In the genomic region with DNA sequence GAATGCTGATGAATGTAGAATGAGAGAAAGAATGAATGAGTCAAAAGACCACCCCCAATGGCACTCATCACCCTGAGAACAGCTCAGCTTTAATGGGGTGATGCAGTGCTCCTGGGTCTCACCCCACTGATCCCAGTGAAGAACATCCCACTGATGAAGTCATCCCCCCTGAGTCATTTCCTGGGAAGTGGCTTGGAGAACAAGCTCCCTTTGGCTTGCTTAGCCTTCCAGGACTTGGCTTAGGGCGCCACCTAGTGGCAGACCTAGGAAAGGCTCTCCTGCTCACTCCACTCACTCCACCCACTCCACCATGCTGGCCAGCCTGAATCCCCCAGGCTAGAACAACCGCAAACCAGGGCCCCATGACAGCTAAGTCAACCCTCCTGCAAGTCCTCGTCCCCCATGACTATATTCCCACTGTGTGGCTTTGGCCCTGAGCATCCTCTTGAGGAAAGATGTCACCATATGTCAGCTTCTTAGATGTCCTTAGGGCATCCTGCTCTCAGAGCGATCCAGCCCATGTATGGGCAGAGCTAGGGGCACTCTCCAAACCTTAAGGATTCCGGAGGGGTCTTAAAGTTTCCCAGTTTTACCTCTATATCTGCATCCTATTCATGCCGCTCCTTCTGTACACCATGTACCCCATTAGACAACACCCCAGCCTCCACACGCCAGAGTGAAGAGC, we compare ENCODE assay signal across 1 cellular context.
TF ChIP-seq lines count a peak whose summit lies in the region.

No MANE protein-coding gene starts in this region.

TF ChIP-seq in HepG2, 621 proteins besides CTCF, POLR2A, EP300 and RAD21 (continued from another document):
- TF ChIP-seq, protein P1, sequence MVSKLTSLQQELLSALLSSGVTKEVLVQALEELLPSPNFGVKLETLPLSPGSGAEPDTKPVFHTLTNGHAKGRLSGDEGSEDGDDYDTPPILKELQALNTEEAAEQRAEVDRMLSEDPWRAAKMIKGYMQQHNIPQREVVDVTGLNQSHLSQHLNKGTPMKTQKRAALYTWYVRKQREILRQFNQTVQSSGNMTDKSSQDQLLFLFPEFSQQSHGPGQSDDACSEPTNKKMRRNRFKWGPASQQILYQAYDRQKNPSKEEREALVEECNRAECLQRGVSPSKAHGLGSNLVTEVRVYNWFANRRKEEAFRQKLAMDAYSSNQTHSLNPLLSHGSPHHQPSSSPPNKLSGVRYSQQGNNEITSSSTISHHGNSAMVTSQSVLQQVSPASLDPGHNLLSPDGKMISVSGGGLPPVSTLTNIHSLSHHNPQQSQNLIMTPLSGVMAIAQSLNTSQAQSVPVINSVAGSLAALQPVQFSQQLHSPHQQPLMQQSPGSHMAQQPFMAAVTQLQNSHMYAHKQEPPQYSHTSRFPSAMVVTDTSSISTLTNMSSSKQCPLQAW (CRISPR knock-in tag; IDR thresholded peaks at IDR 0.05) = peak; percentile 36; the same call in 1 of the 2 replicates
- TF ChIP-seq, protein P2, sequence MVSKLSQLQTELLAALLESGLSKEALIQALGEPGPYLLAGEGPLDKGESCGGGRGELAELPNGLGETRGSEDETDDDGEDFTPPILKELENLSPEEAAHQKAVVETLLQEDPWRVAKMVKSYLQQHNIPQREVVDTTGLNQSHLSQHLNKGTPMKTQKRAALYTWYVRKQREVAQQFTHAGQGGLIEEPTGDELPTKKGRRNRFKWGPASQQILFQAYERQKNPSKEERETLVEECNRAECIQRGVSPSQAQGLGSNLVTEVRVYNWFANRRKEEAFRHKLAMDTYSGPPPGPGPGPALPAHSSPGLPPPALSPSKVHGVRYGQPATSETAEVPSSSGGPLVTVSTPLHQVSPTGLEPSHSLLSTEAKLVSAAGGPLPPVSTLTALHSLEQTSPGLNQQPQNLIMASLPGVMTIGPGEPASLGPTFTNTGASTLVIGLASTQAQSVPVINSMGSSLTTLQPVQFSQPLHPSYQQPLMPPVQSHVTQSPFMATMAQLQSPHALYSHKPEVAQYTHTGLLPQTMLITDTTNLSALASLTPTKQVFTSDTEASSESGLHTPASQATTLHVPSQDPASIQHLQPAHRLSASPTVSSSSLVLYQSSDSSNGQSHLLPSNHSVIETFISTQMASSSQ (IDR thresholded peaks at IDR 0.05; ENCODE audit: low read depth) = no peak
- TF ChIP-seq, protein P2 (CRISPR knock-in tag; IDR thresholded peaks at IDR 0.05; ENCODE audit: borderline replicate concordance) = no peak
- TF ChIP-seq CREM (IDR thresholded peaks at IDR 0.05) (no peak), CREM (CRISPR knock-in tag; IDR thresholded peaks at IDR 0.05) (no peak), XRCC5 (optimal IDR thresholded peaks at IDR 0.05; ENCODE audit: low read length) (peak; percentile 67), ZNF263 (CRISPR knock-in tag; IDR thresholded peaks at IDR 0.05) (peak; percentile 61; the same call in 1 of the 2 replicates), STAG1 (CRISPR knock-in tag; IDR thresholded peaks at IDR 0.05) (peak; percentile 91), HNF4G (IDR thresholded peaks at IDR 0.05; ENCODE audit: borderline replicate concordance, low read depth, low read length) (no peak), HNF4G (CRISPR knock-in tag; IDR thresholded peaks at IDR 0.05; ENCODE audit: borderline replicate concordance, low read depth) (no peak), ETV5 (CRISPR knock-in tag; IDR thresholded peaks at IDR 0.05; ENCODE audit: borderline replicate concordance) (peak; percentile 54; the same call in 1 of the 2 replicates), CAMTA2 (CRISPR knock-in tag; IDR thresholded peaks at IDR 0.05; ENCODE audit: borderline replicate concordance) (no peak), ZNF605 (CRISPR knock-in tag; IDR thresholded peaks at IDR 0.05) (no peak), FOSL2 (CRISPR knock-in tag; IDR thresholded peaks at IDR 0.05) (peak; percentile 90), CCDC6 (CRISPR knock-in tag; IDR thresholded peaks at IDR 0.05) (0 out of 2 replicates have a peak, but pooled peaks have one; percentile 42), ZBTB21 (CRISPR knock-in tag; IDR thresholded peaks at IDR 0.05) (no peak), KDM2A (CRISPR knock-in tag; IDR thresholded peaks at IDR 0.05; ENCODE audit: borderline replicate concordance, low read depth) (peak; percentile 51; the same call in 1 of the 2 replicates), ZNF619 (CRISPR knock-in tag; IDR thresholded peaks at IDR 0.05) (0 out of 2 replicates have a peak, but pooled peaks have one; percentile 61), SMC3 (IDR thresholded peaks at IDR 0.05; ENCODE audit: low read length) (peak; percentile 87), GABPB1 (CRISPR knock-in tag; IDR thresholded peaks at IDR 0.05) (peak; percentile 45; the same call in 1 of the 2 replicates), ELF3 (CRISPR knock-in tag; IDR thresholded peaks at IDR 0.05) (0 out of 2 replicates have a peak, but pooled peaks have one; percentile 15)
- TF ChIP-seq, protein P3, sequence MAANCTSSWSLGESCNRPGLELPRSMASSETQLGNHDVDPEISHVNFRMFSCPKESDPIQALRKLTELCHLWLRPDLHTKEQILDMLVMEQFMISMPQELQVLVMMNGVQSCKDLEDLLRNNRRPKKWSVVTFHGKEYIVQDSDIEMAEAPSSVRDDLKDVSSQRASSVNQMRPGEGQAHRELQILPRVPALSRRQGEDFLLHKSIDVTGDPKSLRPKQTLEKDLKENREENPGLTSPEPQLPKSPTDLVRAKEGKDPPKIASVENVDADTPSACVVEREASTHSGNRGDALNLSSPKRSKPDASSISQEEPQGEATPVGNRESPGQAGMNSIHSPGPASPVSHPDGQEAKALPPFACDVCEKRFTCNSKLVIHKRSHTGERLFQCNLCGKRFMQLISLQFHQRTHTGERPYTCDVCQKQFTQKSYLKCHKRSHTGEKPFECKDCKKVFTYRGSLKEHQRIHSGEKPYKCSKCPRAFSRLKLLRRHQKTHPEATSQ (CRISPR knock-in tag; IDR thresholded peaks at IDR 0.05; ENCODE audit: borderline replicate concordance) = no peak
- TF ChIP-seq, protein P4, sequence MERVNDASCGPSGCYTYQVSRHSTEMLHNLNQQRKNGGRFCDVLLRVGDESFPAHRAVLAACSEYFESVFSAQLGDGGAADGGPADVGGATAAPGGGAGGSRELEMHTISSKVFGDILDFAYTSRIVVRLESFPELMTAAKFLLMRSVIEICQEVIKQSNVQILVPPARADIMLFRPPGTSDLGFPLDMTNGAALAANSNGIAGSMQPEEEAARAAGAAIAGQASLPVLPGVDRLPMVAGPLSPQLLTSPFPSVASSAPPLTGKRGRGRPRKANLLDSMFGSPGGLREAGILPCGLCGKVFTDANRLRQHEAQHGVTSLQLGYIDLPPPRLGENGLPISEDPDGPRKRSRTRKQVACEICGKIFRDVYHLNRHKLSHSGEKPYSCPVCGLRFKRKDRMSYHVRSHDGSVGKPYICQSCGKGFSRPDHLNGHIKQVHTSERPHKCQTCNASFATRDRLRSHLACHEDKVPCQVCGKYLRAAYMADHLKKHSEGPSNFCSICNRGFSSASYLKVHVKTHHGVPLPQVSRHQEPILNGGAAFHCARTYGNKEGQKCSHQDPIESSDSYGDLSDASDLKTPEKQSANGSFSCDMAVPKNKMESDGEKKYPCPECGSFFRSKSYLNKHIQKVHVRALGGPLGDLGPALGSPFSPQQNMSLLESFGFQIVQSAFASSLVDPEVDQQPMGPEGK (CRISPR knock-in tag; IDR thresholded peaks at IDR 0.05) = no peak
- TF ChIP-seq, protein P5, sequence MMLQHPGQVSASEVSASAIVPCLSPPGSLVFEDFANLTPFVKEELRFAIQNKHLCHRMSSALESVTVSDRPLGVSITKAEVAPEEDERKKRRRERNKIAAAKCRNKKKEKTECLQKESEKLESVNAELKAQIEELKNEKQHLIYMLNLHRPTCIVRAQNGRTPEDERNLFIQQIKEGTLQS (CRISPR knock-in tag; IDR thresholded peaks at IDR 0.05) = peak; percentile 78
